In the genomic region with DNA sequence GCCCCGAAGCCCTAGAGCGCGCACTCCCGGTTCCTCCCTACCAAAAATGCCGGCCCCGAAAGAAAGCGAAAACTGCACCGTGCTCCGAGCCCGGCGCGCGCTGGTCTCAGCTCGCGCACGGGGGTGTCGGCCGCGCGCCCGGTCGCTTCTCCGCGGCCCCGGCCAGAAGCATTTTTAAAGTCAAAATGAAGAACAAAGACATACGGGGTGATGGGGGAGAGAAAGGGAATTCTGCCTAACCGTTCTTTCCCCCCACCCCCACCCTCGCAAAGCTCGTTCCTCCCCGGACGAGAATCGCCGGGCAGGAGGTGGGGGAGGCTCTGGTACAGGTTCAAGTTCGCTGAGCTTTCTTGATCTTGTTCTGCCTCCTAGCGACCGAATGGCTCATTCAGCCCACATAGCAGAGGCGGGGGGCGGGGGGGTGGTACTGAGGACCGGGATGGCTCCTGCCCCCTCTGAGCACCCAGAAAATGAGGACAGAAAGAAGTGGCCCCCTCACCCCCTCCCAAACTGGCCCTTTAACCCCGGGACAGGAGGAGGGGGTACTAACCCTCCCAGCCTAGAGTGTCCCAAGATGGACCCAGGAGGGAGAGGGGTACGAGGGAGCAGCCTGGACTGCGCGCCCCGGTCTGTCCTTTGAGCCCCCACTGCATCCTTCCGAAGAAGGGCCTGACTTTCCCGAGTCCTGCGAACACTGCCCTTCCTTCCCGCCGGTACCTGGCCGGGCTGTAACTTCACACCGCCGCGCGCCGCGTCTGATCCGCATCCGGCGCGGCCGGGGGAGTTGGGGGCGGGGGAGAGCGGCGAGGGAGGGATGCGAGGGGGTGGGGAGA, we compare ENCODE assay signal across 1 cellular context.
TF ChIP-seq lines count a peak whose summit lies in the region.

No MANE protein-coding gene starts in this region.

TF ChIP-seq in HEK293, 187 proteins besides CTCF, POLR2A, EP300 and RAD21 (continued from another document):
- no peak for TF ChIP-seq ZNF692 (tag by site-specific recombination; IDR thresholded peaks at IDR 0.05)
TF ChIP-seq in HEK293: peak in this region for 38.
